10 cellular contexts compared by ENCODE assay signal in the genomic region with DNA sequence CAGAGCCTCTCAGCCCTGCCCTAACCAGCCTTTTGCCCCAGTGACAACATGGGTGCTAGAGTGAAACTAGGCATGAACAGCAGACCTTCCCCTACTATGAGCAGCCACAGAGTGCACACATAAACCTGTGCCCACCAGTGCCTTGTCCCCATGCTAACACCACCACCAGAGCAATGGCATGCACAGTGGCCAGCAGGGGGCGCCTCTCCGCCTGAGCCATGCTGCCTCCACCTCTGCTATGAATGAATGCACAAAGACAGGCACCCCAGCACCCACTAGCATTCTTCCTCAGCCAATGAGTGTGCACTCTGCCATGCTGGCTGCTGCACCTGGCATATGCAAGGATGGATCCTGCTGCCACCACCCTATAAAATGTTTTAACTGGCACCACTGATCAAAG.
DNase-seq lines count a peak whose midpoint lies in the region; ATAC-seq and TF ChIP-seq lines count a peak whose summit lies in the region.
"Had no signal": no experiment of that assay in that cellular context is flagged by ENCODE, and none has a peak within 500 bp of the region (broad histone marks: within the 10 kb centered on the region; RNA-seq: fewer than 3 reads in every experiment).

No MANE protein-coding gene starts in this region.

- H3K4me3 ChIP-seq in testis = no peak overlapping the region

- intact Hi-C loops in testis (cut with DNase I; ENCODE audit: low total_unique reads) = no loop called here

- H3K27me3 ChIP-seq in testis = no peaks in the 10 kb centered on the region

- ATAC-seq in HG02642 (IDR thresholded peaks at IDR 0.05; ENCODE audit: poor library complexity, unreplicated experiment) = no peak
- ATAC-seq: CD8-positive, alpha-beta T cell had no signal

- no peak for TF ChIP-seq CTCF in testis (IDR thresholded peaks at IDR 0.05)

- peak; percentile 25 for DNase-seq in activated T-cell treated with anti-CD3 and anti-CD28 coated beads, Interleukin-2, amount 50 U/mL, for 1 hour
- DNase-seq in activated T-cell treated with anti-CD3 and anti-CD28 coated beads for 4 hours (no peak), T-helper 9 cell (peak; percentile 8), erythroblast (lab: John Stamatoyannopoulos, UW) (peak; percentile 2 to 29), testis (peak; percentile 12), NCI-H1417 treated with DMSO at 0.1 percent for 48 hours (lab: John Stamatoyannopoulos, UW) (no peak), ureter (ENCODE audit: low spot score) (no peak)
- DNase-seq: Right ventricle myocardium superior had no signal

- H3K36me3 ChIP-seq in testis (ENCODE audit: low read depth, missing control alignments) = no peaks in the 10 kb centered on the region

- no peaks in the 10 kb centered on the region for H3K4me1 ChIP-seq in testis

- TF ChIP-seq POLR2A in erythroblast (IDR thresholded peaks at IDR 0.05; ENCODE audit: low read length) (no peak), testis (IDR thresholded peaks at IDR 0.05) (no peak)

- no peak overlapping the region for H3K27ac ChIP-seq in testis

- no peaks in the 10 kb centered on the region for H3K9me3 ChIP-seq in testis

- 36% methylated on average over 2 of the region's 2 CpGs; no CpG with 5 or more reads in 1 of the 2 donors for whole genome bisulfite sequencing in testis, 2 donors

Comparison
In these comparisons a context has a peak if more than half of its experiments do, and no peak if none do; other contexts are left out.
1. DNase-seq: peak in activated T-cell treated with anti-CD3 and anti-CD28 coated beads, Interleukin-2, amount 50 U/mL, for 1 hour (single experiment), T-helper 9 cell (single experiment), erythroblast (2 of 2) and testis (single experiment); none in activated T-cell treated with anti-CD3 and anti-CD28 coated beads for 4 hours (single experiment), NCI-H1417 treated with DMSO at 0.1 percent for 48 hours (single experiment) and ureter (single experiment).